3 cellular contexts compared by ENCODE assay signal in genomic region chr1:16561035-16561434, GRCh38. TPM values are rescaled to one million over a fixed set of nuclear protein-coding genes. Genes with fewer than 3 reads are reported as not detected.
"Had no signal": no experiment of that assay in that cellular context is flagged by ENCODE, and none has a peak within 500 bp of the region (broad histone marks: within the 10 kb centered on the region; RNA-seq: fewer than 3 reads in every experiment).

No MANE protein-coding gene starts in this region.

RNA-seq across cellular contexts. Expression of gene RNU1-1, which starts 47.0 kb away (rescaled TPM):
- total RNA-seq: GM23248, GM23338, H4 had no signal
- polyA plus RNA-seq: GM23248, GM23338 had no signal
